Comparison of ENCODE assay signal across 11 cellular contexts in genomic region chr2:119231975-119232665, GRCh38. TPM values are rescaled to one million over a fixed set of nuclear protein-coding genes. Genes with fewer than 3 reads are reported as not detected.
A peak's percentile ranks its signal among the peaks of the same experiment; 100 is the strongest.
DNase-seq lines count a peak whose midpoint lies in the region; ATAC-seq and TF ChIP-seq lines count a peak whose summit lies in the region.
"Had no signal": no experiment of that assay in that cellular context is flagged by ENCODE, and none has a peak within 500 bp of the region (broad histone marks: within the 10 kb centered on the region; RNA-seq: fewer than 3 reads in every experiment).

No MANE protein-coding gene starts in this region.

- no peak overlapping the region for H2AFZ ChIP-seq in mammary epithelial cell (ENCODE audit: low read depth, low read length)

- peak; percentile 22 for DNase-seq in stimulated activated CD4-positive, alpha-beta T cell treated with anti-CD3 and anti-CD28 coated beads, Interleukin-15, amount 100 ng/mL, for 24 hours
- no peak for DNase-seq in stimulated activated CD4-positive, alpha-beta T cell treated with anti-CD3 and anti-CD28 coated beads, Interleukin-4, amount 100 ng/mL, for 4 hours
- peak; percentile 61 for DNase-seq in mammary epithelial cell
- no peak for DNase-seq in DMS 273 (lab: John Stamatoyannopoulos, UW; ENCODE audit: unreplicated experiment)
- DNase-seq in T-helper 1 cell = no peak
- DNase-seq in SKM-1 treated with dmso at 0.1 percent for 144 hours (lab: John Stamatoyannopoulos, UW; ENCODE audit: unreplicated experiment) = no peak
- DNase-seq: activated naive CD4-positive, alpha-beta T cell treated with anti-CD3 and anti-CD28 coated beads, Interleukin-2, amount 10 ng/mL, durations not matched to agents 7 days and 5 days; CD4-positive, CD25-positive, alpha-beta regulatory T cell; natural killer cell had no signal

- dilution Hi-C loops in mammary epithelial cell (cut with HindIII; ENCODE audit: low sequenced_read_pairs) = no loop called here

- no peaks in the 10 kb centered on the region for H4K20me1 ChIP-seq in mammary epithelial cell (ENCODE audit: insufficient read depth, low read length)

- in situ Hi-C loops in mammary epithelial cell (cut with MboI; ENCODE audit: low sequenced_read_pairs in 2 of 2) = no loop called here

- ATAC-seq in HG03039 (IDR thresholded peaks at IDR 0.05; ENCODE audit: unreplicated experiment) (peak; percentile 45), HG02981 (IDR thresholded peaks at IDR 0.05; ENCODE audit: unreplicated experiment) (no peak)
- ATAC-seq: natural killer cell had no signal

- H3K4me1 ChIP-seq in mammary epithelial cell (ENCODE audit: insufficient read depth, low read length) = peaks cover 43% of the 10 kb centered on the region

- BruUV-seq in mammary epithelial cell (replicated peaks; lab: Mats Ljungman, UMichigan) = no TSS peak

- no peaks in the 10 kb centered on the region for H3K36me3 ChIP-seq in mammary epithelial cell (ENCODE audit: insufficient read depth, low read length)

- H3K79me2 ChIP-seq in mammary epithelial cell (ENCODE audit: insufficient read depth, low read length) = peaks cover 35% of the 10 kb centered on the region

- H3K4me3 ChIP-seq in mammary epithelial cell (replicated peaks in 1 of 3; ENCODE audit: insufficient read depth in 1 of 3, low read depth in 2 of 3, low read length in 3 of 3) = no peak overlapping the region

- WGBS in mammary epithelial cell (ENCODE audit: low coverage, missing lambda C conversion rate) = 77% methylated on average over 9 of the region's 10 CpGs

- no peak overlapping the region for H3K9ac ChIP-seq in mammary epithelial cell (ENCODE audit: insufficient read depth, low read length)

- no peak for TF ChIP-seq CTCF in mammary epithelial cell (conservative IDR thresholded peaks at IDR 0.05 in 1 of 2, IDR thresholded peaks at IDR 0.05 in 1 of 2; ENCODE audit: extremely low read depth in 1 of 2, insufficient read depth in 1 of 2, low read depth in 1 of 2, low read length in 2 of 2)

- H3K4me2 ChIP-seq in mammary epithelial cell (ENCODE audit: insufficient read depth, low read depth, low read length) = peak overlapping the region; percentile 48

- no peaks in the 10 kb centered on the region for H3K9me3 ChIP-seq in mammary epithelial cell (replicated peaks; ENCODE audit: insufficient read depth, low read length)

- no peaks in the 10 kb centered on the region for H3K27me3 ChIP-seq in mammary epithelial cell (ENCODE audit: insufficient read depth, low read length)

- CTCF ChIA-PET in mammary epithelial cell (lab: Charles Lee; ENCODE audit: low non-redundant PET) = no interaction called here

- intact Hi-C loops in mammary epithelial cell (cut with micrococcal nuclease) = no loop called here

- H3K27ac ChIP-seq in mammary epithelial cell (ENCODE audit: insufficient read depth, low read depth, low read length) = no peak overlapping the region

RNA-seq across cellular contexts. Expression of gene STEAP3, which starts 8.5 kb away (rescaled TPM):
- total RNA-seq in mammary epithelial cell = 10 to 100 TPM; 28.8 to 35.2 TPM
- 42.2 TPM for polyA plus RNA-seq in mammary epithelial cell
- polyA minus RNA-seq in mammary epithelial cell = 39.5 TPM
- total RNA-seq: CD4-positive, CD25-positive, alpha-beta regulatory T cell had no signal
- polyA plus RNA-seq: CD4-positive, CD25-positive, alpha-beta regulatory T cell had no signal

Comparison
In these comparisons a context has a peak if more than half of its experiments do, and no peak if none do; other contexts are left out.
1. DNase-seq: peak in stimulated activated CD4-positive, alpha-beta T cell treated with anti-CD3 and anti-CD28 coated beads, Interleukin-15, amount 100 ng/mL, for 24 hours (single experiment) and mammary epithelial cell (single experiment); none in stimulated activated CD4-positive, alpha-beta T cell treated with anti-CD3 and anti-CD28 coated beads, Interleukin-4, amount 100 ng/mL, for 4 hours (0 of 2), DMS 273 (single experiment), T-helper 1 cell (0 of 5) and SKM-1 treated with dmso at 0.1 percent for 144 hours (single experiment).